ENCODE assay signal across 1 cellular context in genomic region chr5:72634444-72634843, GRCh38.
TF ChIP-seq lines count a peak whose summit lies in the region.

No MANE protein-coding gene starts in this region.

TF ChIP-seq in HepG2, 621 proteins besides CTCF, POLR2A, EP300 and RAD21 (continued from another document):
- TF ChIP-seq, protein P1, sequence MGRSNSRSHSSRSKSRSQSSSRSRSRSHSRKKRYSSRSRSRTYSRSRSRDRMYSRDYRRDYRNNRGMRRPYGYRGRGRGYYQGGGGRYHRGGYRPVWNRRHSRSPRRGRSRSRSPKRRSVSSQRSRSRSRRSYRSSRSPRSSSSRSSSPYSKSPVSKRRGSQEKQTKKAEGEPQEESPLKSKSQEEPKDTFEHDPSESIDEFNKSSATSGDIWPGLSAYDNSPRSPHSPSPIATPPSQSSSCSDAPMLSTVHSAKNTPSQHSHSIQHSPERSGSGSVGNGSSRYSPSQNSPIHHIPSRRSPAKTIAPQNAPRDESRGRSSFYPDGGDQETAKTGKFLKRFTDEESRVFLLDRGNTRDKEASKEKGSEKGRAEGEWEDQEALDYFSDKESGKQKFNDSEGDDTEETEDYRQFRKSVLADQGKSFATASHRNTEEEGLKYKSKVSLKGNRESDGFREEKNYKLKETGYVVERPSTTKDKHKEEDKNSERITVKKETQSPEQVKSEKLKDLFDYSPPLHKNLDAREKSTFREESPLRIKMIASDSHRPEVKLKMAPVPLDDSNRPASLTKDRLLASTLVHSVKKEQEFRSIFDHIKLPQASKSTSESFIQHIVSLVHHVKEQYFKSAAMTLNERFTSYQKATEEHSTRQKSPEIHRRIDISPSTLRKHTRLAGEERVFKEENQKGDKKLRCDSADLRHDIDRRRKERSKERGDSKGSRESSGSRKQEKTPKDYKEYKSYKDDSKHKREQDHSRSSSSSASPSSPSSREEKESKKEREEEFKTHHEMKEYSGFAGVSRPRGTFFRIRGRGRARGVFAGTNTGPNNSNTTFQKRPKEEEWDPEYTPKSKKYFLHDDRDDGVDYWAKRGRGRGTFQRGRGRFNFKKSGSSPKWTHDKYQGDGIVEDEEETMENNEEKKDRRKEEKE (IDR thresholded peaks at IDR 0.05), result no peak
- no peak for TF ChIP-seq ZNF557 (CRISPR knock-in tag; IDR thresholded peaks at IDR 0.05)
- TF ChIP-seq, protein P2, sequence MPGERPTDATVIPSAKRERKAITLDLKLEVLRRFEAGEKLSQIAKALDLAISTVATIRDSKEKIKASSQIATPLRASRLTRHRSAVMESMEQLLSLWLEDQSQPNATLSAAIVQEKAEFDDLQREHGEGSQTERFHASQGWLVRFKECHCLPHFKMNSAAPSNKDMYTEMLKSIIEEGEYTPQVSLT (CRISPR knock-in tag; IDR thresholded peaks at IDR 0.05; ENCODE audit: borderline replicate concordance, low read depth), result no peak
- no peak for TF ChIP-seq MTF1 (CRISPR knock-in tag; IDR thresholded peaks at IDR 0.05)
- no peak for TF ChIP-seq ATF5 (CRISPR knock-in tag; IDR thresholded peaks at IDR 0.05; ENCODE audit: low read depth)
